Comparison of ENCODE assay signal across 9 cellular contexts in genomic region chr16:53913082-53913870, GRCh38.
A peak's percentile ranks its signal among the peaks of the same experiment; 100 is the strongest.
DNase-seq lines count a peak whose midpoint lies in the region; ATAC-seq lines count a peak whose summit lies in the region.
"Had no signal": no experiment of that assay in that cellular context is flagged by ENCODE, and none has a peak within 500 bp of the region (broad histone marks: within the 10 kb centered on the region; RNA-seq: fewer than 3 reads in every experiment).

No MANE protein-coding gene starts in this region.

- H3K4me3 ChIP-seq in skeletal muscle cell (ENCODE audit: low read depth, low read length): no peak overlapping the region
- H3K4me3 ChIP-seq: upper lobe of right lung had no signal

- ATAC-seq in GM21576 (IDR thresholded peaks at IDR 0.05; ENCODE audit: unreplicated experiment) (no peak), GM19397 (IDR thresholded peaks at IDR 0.05; ENCODE audit: unreplicated experiment) (no peak), HG02981 (IDR thresholded peaks at IDR 0.05; ENCODE audit: unreplicated experiment) (no peak)
- ATAC-seq: upper lobe of right lung had no signal

- peak; percentile 85 for DNase-seq in GM04504 (ENCODE audit: low read depth)
- DNase-seq in RPMI7951 (ENCODE audit: low read depth): peak; percentile 88
- peak; percentile 94 for DNase-seq in fibroblast of gingiva (ENCODE audit: low read depth)
- peak; percentile 97 for DNase-seq in skeletal muscle cell (ENCODE audit: low read depth)
- DNase-seq: NCI-H524 treated with DMSO at 0.1 percent for 48 hours, upper lobe of right lung had no signal
